In the genomic region with DNA sequence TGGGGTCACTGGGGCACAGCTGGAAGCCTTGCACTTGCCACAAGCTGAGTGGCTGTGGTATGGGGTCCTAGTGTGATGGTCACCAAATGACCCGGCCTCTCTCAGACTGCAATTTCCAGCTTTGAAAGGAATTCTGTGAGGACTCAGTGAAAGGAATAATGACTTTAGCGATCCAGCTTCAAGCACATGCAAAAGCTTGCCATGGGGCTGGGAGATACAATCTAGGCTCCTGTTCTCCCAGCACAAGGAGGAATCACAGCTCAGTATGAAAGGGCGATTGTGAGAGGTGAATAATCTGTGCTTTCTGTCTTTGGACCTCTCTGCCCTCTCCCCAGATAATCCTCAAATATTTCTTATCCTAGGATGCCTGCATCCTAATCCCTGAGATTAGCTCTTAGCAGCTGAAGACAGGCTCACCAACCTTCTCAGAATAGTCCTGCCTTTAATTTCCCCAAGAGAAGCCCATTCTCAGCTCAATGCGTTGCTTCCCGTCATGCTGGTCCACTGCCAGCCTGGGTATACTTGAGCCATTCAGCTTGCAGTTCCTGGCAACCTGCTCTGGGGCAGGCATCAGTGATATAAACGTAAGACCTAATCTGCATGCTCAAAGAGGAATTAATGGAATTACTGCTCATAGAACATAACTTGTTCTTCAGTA, we compare ENCODE assay signal across 16 cellular contexts.
A peak's percentile ranks its signal among the peaks of the same experiment; 100 is the strongest.
DNase-seq lines count a peak whose midpoint lies in the region; ATAC-seq lines count a peak whose summit lies in the region.
"Had no signal": no experiment of that assay in that cellular context is flagged by ENCODE, and none has a peak within 500 bp of the region (broad histone marks: within the 10 kb centered on the region; RNA-seq: fewer than 3 reads in every experiment).

No MANE protein-coding gene starts in this region.

- peak; percentile 71 for DNase-seq in NCI-H82 (lab: John Stamatoyannopoulos, UW)
- peak; percentile 20 for DNase-seq in astrocyte of the hippocampus (ENCODE audit: low read depth, low spot score)
- peak; percentile 69 for DNase-seq in inferior parietal cortex (ENCODE audit: extremely low spot score)
- no peak for DNase-seq in stimulated activated effector memory CD8-positive, alpha-beta T cell treated with anti-CD3 and anti-CD28 coated beads, Interleukin-12 subunit alpha, Interleukin-12 subunit beta, amount 100 ng/mL, for 72 hours (ENCODE audit: low spot score in 2 of 2)
- no peak for DNase-seq in SW 1271 (lab: John Stamatoyannopoulos, UW)
- DNase-seq: activated CD4-positive, alpha-beta T cell treated with anti-CD3 and anti-CD28 coated beads for 48 hours; activated naive CD8-positive, alpha-beta T cell treated with anti-CD3 and anti-CD28 coated beads, Interleukin-2, amount 50 U/mL, for 24 hours; central memory CD4-positive, alpha-beta T cell; DND-41; effector memory CD4-positive, alpha-beta T cell; naive thymus-derived CD8-positive, alpha-beta T cell; NCI-H2029; stimulated activated CD4-positive, alpha-beta T cell treated with anti-CD3 and anti-CD28 coated beads, Interleukin-12 subunit alpha, Interleukin-12 subunit beta, amount 100 ng/mL, for 4 hours had no signal

- H3K4me1 Mint-ChIP-seq in stimulated activated effector memory CD8-positive, alpha-beta T cell treated with anti-CD3 and anti-CD28 coated beads, Interleukin-12 subunit alpha, Interleukin-12 subunit beta, amount 100 ng/mL, for 72 hours = peaks cover 31% of the 10 kb centered on the region

- H3K9me3 Mint-ChIP-seq in stimulated activated effector memory CD8-positive, alpha-beta T cell treated with anti-CD3 and anti-CD28 coated beads, Interleukin-12 subunit alpha, Interleukin-12 subunit beta, amount 100 ng/mL, for 72 hours = no peaks in the 10 kb centered on the region
- H3K9me3 Mint-ChIP-seq: activated naive CD8-positive, alpha-beta T cell treated with anti-CD3 and anti-CD28 coated beads, Interleukin-2, amount 50 U/mL, for 24 hours; activated T-helper 17 cell treated with anti-CD3 and anti-CD28 coated beads, Interleukin-2, amount 50 U/mL, for 72 hours; naive thymus-derived CD8-positive, alpha-beta T cell had no signal

- peak overlapping the region; percentile 2 for H3K27ac Mint-ChIP-seq in stimulated activated effector memory CD8-positive, alpha-beta T cell treated with anti-CD3 and anti-CD28 coated beads, Interleukin-12 subunit alpha, Interleukin-12 subunit beta, amount 100 ng/mL, for 72 hours
- H3K27ac Mint-ChIP-seq: activated naive CD8-positive, alpha-beta T cell treated with anti-CD3 and anti-CD28 coated beads, Interleukin-2, amount 50 U/mL, for 24 hours; activated T-helper 17 cell treated with anti-CD3 and anti-CD28 coated beads, Interleukin-2, amount 50 U/mL, for 72 hours; naive thymus-derived CD8-positive, alpha-beta T cell had no signal

- H3K4me3 Mint-ChIP-seq in stimulated activated effector memory CD8-positive, alpha-beta T cell treated with anti-CD3 and anti-CD28 coated beads, Interleukin-12 subunit alpha, Interleukin-12 subunit beta, amount 100 ng/mL, for 72 hours = no peak overlapping the region
- H3K4me3 Mint-ChIP-seq: activated naive CD8-positive, alpha-beta T cell treated with anti-CD3 and anti-CD28 coated beads, Interleukin-2, amount 50 U/mL, for 24 hours; activated T-helper 17 cell treated with anti-CD3 and anti-CD28 coated beads, Interleukin-2, amount 50 U/mL, for 72 hours; naive thymus-derived CD8-positive, alpha-beta T cell had no signal

- no peaks in the 10 kb centered on the region for H3K36me3 Mint-ChIP-seq in stimulated activated effector memory CD8-positive, alpha-beta T cell treated with anti-CD3 and anti-CD28 coated beads, Interleukin-12 subunit alpha, Interleukin-12 subunit beta, amount 100 ng/mL, for 72 hours
- H3K36me3 Mint-ChIP-seq: naive thymus-derived CD8-positive, alpha-beta T cell had no signal

- no peak for ATAC-seq in stimulated activated effector memory CD8-positive, alpha-beta T cell treated with anti-CD3 and anti-CD28 coated beads, Interleukin-12 subunit alpha, Interleukin-12 subunit beta, amount 100 ng/mL, for 72 hours
- ATAC-seq in GM18907 (IDR thresholded peaks at IDR 0.05; ENCODE audit: unreplicated experiment) (no peak), GM21526 (IDR thresholded peaks at IDR 0.05; ENCODE audit: low FRiP score, unreplicated experiment) (no peak)
- ATAC-seq: activated naive CD8-positive, alpha-beta T cell treated with anti-CD3 and anti-CD28 coated beads, Interleukin-2, amount 50 U/mL, for 24 hours; activated T-helper 17 cell treated with anti-CD3 and anti-CD28 coated beads, Interleukin-2, amount 50 U/mL, for 72 hours; naive thymus-derived CD8-positive, alpha-beta T cell had no signal

Comparison
In these comparisons a context has a peak if more than half of its experiments do, and no peak if none do; other contexts are left out.
1. DNase-seq: peak in NCI-H82 (single experiment), astrocyte of the hippocampus (single experiment) and inferior parietal cortex (single experiment); none in stimulated activated effector memory CD8-positive, alpha-beta T cell treated with anti-CD3 and anti-CD28 coated beads, Interleukin-12 subunit alpha, Interleukin-12 subunit beta, amount 100 ng/mL, for 72 hours (0 of 2) and SW 1271 (0 of 2).